In the genomic region with DNA sequence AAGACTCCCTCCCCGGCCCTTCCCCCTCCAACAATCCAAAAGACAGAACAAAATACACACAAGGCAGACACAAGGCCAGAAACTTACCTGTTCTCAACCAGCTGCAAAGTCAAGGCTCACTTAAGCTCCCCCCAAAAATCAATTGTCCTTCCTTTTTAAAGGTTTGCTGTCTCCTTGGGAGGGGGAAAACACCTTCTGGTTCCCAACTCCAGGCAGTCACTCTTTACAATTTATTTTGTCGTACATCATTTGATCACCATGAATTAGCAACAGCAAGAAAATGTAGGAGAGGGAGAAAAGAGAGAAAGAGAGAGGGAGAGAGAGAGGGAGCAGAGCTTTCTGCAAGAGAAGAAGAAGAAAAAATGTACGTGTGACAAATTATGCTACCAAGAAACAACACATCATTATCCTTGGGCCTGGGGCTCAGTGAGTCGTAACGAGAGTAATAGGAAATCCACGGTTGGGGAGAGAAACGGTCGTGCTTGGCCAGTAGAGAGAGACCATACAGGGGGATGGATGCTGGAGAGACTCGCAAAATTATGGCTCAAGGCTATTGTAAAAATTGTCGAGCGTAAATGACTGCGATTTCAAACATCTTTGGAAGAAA, we compare ENCODE assay signal across 10 cellular contexts. TPM values are rescaled to one million over a fixed set of nuclear protein-coding genes. Genes with fewer than 3 reads are reported as not detected.
DNase-seq lines count a peak whose midpoint lies in the region; ATAC-seq, FAIRE-seq and TF ChIP-seq lines count a peak whose summit lies in the region.
"Had no signal": no experiment of that assay in that cellular context is flagged by ENCODE, and none has a peak within 500 bp of the region (broad histone marks: within the 10 kb centered on the region; RNA-seq: fewer than 3 reads in every experiment).

A gene with protein sequence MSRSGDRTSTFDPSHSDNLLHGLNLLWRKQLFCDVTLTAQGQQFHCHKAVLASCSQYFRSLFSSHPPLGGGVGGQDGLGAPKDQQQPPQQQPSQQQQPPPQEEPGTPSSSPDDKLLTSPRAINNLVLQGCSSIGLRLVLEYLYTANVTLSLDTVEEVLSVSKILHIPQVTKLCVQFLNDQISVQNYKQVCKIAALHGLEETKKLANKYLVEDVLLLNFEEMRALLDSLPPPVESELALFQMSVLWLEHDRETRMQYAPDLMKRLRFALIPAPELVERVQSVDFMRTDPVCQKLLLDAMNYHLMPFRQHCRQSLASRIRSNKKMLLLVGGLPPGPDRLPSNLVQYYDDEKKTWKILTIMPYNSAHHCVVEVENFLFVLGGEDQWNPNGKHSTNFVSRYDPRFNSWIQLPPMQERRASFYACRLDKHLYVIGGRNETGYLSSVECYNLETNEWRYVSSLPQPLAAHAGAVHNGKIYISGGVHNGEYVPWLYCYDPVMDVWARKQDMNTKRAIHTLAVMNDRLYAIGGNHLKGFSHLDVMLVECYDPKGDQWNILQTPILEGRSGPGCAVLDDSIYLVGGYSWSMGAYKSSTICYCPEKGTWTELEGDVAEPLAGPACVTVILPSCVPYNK (minus strand): TSS at position 444 of the 607 bp plus-strand sequence. CDS start 2,432 bp downstream, outside the sequence.

- CTCF ChIA-PET in CD4-positive, alpha-beta memory T cell (lab: Charles Lee; ENCODE audit: partially characterized antibody): no interaction called here

- no peak for DNase-seq in CD4-positive, alpha-beta memory T cell
- no peak for DNase-seq in endothelial cell (ENCODE audit: low spot score)
- no peak for DNase-seq in pancreas
- DNase-seq: hippocampal formation, NCI-H226 had no signal

- peaks cover 7% of the 10 kb centered on the region for H3K4me1 ChIP-seq in CD4-positive, alpha-beta memory T cell (ENCODE audit: insufficient read depth, low read length)
- peaks cover 0 to 5% (median 5%) of the 10 kb centered on the region in 3 donors for H3K4me1 ChIP-seq in pancreas

- no peaks in the 10 kb centered on the region for H3K36me3 Mint-ChIP-seq in CD4-positive, alpha-beta memory T cell
- no peaks in the 10 kb centered on the region for H3K36me3 Mint-ChIP-seq in endothelial cell (ENCODE audit: low read depth, unreplicated experiment)

- H3K4me3 Mint-ChIP-seq in CD4-positive, alpha-beta memory T cell: peak within 1 kb of the TSS in 7 of 8 donors; percentile 29 to 70 (median 58)
- peak within 1 kb of the TSS; percentile 54 for H3K4me3 Mint-ChIP-seq in endothelial cell (ENCODE audit: unreplicated experiment)

- H3K9me3 Mint-ChIP-seq in CD4-positive, alpha-beta memory T cell: peaks cover 0 to 9% (median 0%) of the 10 kb centered on the region in 8 donors
- H3K9me3 Mint-ChIP-seq in endothelial cell (ENCODE audit: unreplicated experiment): no peaks in the 10 kb centered on the region

- H3K27ac ChIP-seq in CD4-positive, alpha-beta memory T cell (ENCODE audit: low read depth, low read length): no peak within 1 kb of the TSS
- H3K27ac ChIP-seq in pancreas: no peak within 1 kb of the TSS

- H3K9me3 ChIP-seq in CD4-positive, alpha-beta memory T cell (ENCODE audit: control insufficient read depth in 1 of 2, low read length in 2 of 2): no peaks in the 10 kb centered on the region
- H3K9me3 ChIP-seq in pancreas: no peaks in the 10 kb centered on the region

- 40 to 50% methylated on average over 12 of the region's 12 CpGs for WGBS in pancreas, 2 donors

- no peak within 1 kb of the TSS for H3K4me3 ChIP-seq in CD4-positive, alpha-beta memory T cell (ENCODE audit: low read length in 2 of 2)
- H3K4me3 ChIP-seq in pancreas: peak within 1 kb of the TSS in 3 of 4 donors; percentile 12 to 39 (median 35)

- no peak for FAIRE-seq in pancreas (lab: Jason Lieb, UNC)

- no peaks in the 10 kb centered on the region for H3K36me3 ChIP-seq in CD4-positive, alpha-beta memory T cell (ENCODE audit: insufficient read depth, low read length)
- H3K36me3 ChIP-seq in pancreas: no peaks in the 10 kb centered on the region

- intact Hi-C loops in CD4-positive, alpha-beta memory T cell (cut with micrococcal nuclease): no loop called here
- intact Hi-C loops in pancreas (cut with DNase I): no loop called here

- ATAC-seq in HG02884 (IDR thresholded peaks at IDR 0.05; ENCODE audit: unreplicated experiment) (peak; percentile 32), pancreas (no peak), HG03196 (IDR thresholded peaks at IDR 0.05; ENCODE audit: unreplicated experiment) (no peak), GM18861 (IDR thresholded peaks at IDR 0.05; ENCODE audit: unreplicated experiment) (no peak), HG03108 (IDR thresholded peaks at IDR 0.05; ENCODE audit: unreplicated experiment) (no peak), GM21447 (IDR thresholded peaks at IDR 0.05; ENCODE audit: unreplicated experiment) (no peak)

- peak within 1 kb of the TSS in 2 of 7 donors; percentile 11 to 25 for H3K27ac Mint-ChIP-seq in CD4-positive, alpha-beta memory T cell
- no peak within 1 kb of the TSS for H3K27ac Mint-ChIP-seq in endothelial cell (ENCODE audit: unreplicated experiment)

- TF ChIP-seq CTCF in endothelial cell (IDR thresholded peaks at IDR 0.05; ENCODE audit: unreplicated experiment) (no peak), pancreas (IDR thresholded peaks at IDR 0.05) (no peak)

- peaks cover 0 to 12% (median 8%) of the 10 kb centered on the region in 4 donors for H3K4me1 Mint-ChIP-seq in CD4-positive, alpha-beta memory T cell
- H3K4me1 Mint-ChIP-seq in endothelial cell (ENCODE audit: unreplicated experiment): peaks cover 34% of the 10 kb centered on the region

- H3K27me3 Mint-ChIP-seq in CD4-positive, alpha-beta memory T cell: peaks cover 36 to 39% of the 10 kb centered on the region in 2 donors
- H3K27me3 Mint-ChIP-seq in endothelial cell (ENCODE audit: unreplicated experiment): peaks cover 6% of the 10 kb centered on the region

- H3K27me3 ChIP-seq in CD4-positive, alpha-beta memory T cell (ENCODE audit: insufficient read depth, low read length): peaks cover 16% of the 10 kb centered on the region
- peaks cover 0 to 10% (median 0%) of the 10 kb centered on the region in 4 donors for H3K27me3 ChIP-seq in pancreas

- POLR2A ChIA-PET in CD4-positive, alpha-beta memory T cell (lab: Charles Lee; ENCODE audit: partially characterized antibody): no interaction called here

RNA-seq across cellular contexts. Expression of the gene that starts here (rescaled TPM):
- not detected for total RNA-seq in CD4-positive, alpha-beta memory T cell
- under 1 TPM in 1 of 2 donors, not detected in 1; 0.05 TPM for polyA plus RNA-seq in CD4-positive, alpha-beta memory T cell
- total RNA-seq in endothelial cell (ENCODE audit: unreplicated experiment) (1.3 TPM), pancreas (under 1 TPM in 3 of 6 donors, not detected in 3; 0.06 to 0.09 (median 0.06) TPM)
- under 1 TPM; 0.08 to 0.21 TPM for polyA plus RNA-seq in pancreas

Comparison
In these comparisons a context has a peak if more than half of its experiments do, and no peak if none do; other contexts are left out.
1. H3K4me3 ChIP-seq: peak in pancreas (3 of 4); none in CD4-positive, alpha-beta memory T cell (0 of 2).